ENCODE assay signal across 1 cellular context in the genomic region with DNA sequence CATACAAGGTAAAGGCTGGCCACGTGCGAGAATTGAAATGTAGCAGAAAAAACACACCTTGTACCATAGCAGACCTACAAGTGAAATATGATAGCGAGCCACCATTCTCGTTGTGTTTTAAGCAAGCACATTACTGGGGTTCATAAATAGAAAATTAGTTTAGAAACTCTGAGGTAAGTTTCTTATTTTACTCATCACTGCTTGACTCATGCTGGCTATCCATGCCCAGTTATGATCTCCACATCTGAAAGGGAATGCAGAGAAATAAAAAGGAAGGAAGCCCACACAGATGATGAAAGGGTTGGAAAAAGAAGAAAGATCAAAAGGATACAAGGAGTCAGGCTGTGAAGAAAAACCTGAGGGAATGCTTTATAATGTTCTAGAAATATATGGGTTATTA.
TF ChIP-seq lines count a peak whose summit lies in the region.

No MANE protein-coding gene starts in this region.

TF ChIP-seq in GM12878, 131 proteins besides CTCF, POLR2A, EP300 and RAD21:
- no peak for TF ChIP-seq NFXL1 (IDR thresholded peaks at IDR 0.05; ENCODE audit: borderline replicate concordance)
- TF ChIP-seq, protein P1, sequence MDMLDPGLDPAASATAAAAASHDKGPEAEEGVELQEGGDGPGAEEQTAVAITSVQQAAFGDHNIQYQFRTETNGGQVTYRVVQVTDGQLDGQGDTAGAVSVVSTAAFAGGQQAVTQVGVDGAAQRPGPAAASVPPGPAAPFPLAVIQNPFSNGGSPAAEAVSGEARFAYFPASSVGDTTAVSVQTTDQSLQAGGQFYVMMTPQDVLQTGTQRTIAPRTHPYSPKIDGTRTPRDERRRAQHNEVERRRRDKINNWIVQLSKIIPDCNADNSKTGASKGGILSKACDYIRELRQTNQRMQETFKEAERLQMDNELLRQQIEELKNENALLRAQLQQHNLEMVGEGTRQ (IDR thresholded peaks at IDR 0.05; ENCODE audit: borderline replicate concordance, low read depth, low read length), result no peak
- TF ChIP-seq JUNB (IDR thresholded peaks at IDR 0.05), result peak; percentile 41
- TF ChIP-seq, protein P2, sequence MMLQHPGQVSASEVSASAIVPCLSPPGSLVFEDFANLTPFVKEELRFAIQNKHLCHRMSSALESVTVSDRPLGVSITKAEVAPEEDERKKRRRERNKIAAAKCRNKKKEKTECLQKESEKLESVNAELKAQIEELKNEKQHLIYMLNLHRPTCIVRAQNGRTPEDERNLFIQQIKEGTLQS (IDR thresholded peaks at IDR 0.05; ENCODE audit: borderline replicate concordance, extremely low read depth, low read depth, low read length), result no peak
- no peak for TF ChIP-seq YY1 (IDR thresholded peaks at IDR 0.05; ENCODE audit: low read depth, low read length)
- TF ChIP-seq, protein P3, sequence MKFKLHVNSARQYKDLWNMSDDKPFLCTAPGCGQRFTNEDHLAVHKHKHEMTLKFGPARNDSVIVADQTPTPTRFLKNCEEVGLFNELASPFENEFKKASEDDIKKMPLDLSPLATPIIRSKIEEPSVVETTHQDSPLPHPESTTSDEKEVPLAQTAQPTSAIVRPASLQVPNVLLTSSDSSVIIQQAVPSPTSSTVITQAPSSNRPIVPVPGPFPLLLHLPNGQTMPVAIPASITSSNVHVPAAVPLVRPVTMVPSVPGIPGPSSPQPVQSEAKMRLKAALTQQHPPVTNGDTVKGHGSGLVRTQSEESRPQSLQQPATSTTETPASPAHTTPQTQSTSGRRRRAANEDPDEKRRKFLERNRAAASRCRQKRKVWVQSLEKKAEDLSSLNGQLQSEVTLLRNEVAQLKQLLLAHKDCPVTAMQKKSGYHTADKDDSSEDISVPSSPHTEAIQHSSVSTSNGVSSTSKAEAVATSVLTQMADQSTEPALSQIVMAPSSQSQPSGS (IDR thresholded peaks at IDR 0.05; ENCODE audit: low read length), result 0 out of 2 replicates have a peak, but pooled peaks have one; percentile 41
- TF ChIP-seq, protein P4, sequence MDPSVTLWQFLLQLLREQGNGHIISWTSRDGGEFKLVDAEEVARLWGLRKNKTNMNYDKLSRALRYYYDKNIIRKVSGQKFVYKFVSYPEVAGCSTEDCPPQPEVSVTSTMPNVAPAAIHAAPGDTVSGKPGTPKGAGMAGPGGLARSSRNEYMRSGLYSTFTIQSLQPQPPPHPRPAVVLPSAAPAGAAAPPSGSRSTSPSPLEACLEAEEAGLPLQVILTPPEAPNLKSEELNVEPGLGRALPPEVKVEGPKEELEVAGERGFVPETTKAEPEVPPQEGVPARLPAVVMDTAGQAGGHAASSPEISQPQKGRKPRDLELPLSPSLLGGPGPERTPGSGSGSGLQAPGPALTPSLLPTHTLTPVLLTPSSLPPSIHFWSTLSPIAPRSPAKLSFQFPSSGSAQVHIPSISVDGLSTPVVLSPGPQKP (IDR thresholded peaks at IDR 0.05; ENCODE audit: low read depth, low read length), result no peak
- TF ChIP-seq NFYA (IDR thresholded peaks at IDR 0.05; ENCODE audit: borderline replicate concordance, low read depth, low read length), result no peak
- TF ChIP-seq TCF12 (IDR thresholded peaks at IDR 0.05; ENCODE audit: low read depth, low read length), result no peak
- peak; percentile 58 for TF ChIP-seq MEF2A (IDR thresholded peaks at IDR 0.05; ENCODE audit: insufficient read depth, low read depth, low read length)
- no peak for TF ChIP-seq MYB (IDR thresholded peaks at IDR 0.05; ENCODE audit: borderline replicate concordance, low read depth, low read length)
- TF ChIP-seq SUZ12 (IDR thresholded peaks at IDR 0.05; ENCODE audit: unreplicated experiment), result no peak
- TF ChIP-seq ATF7 (IDR thresholded peaks at IDR 0.05; ENCODE audit: low read depth), result 0 out of 2 replicates have a peak, but pooled peaks have one; percentile 11
